ENCODE assay signal across 8 cellular contexts in genomic region chr18:70422061-70422965, GRCh38.
DNase-seq lines count a peak whose midpoint lies in the region; ATAC-seq and TF ChIP-seq lines count a peak whose summit lies in the region.

No MANE protein-coding gene starts in this region.

- no peak for TF ChIP-seq CTCF in chondrocyte (IDR thresholded peaks at IDR 0.05)
- TF ChIP-seq CTCF in lower lobe of right lung (IDR thresholded peaks at IDR 0.05) = no peak

- H3K9me3 Mint-ChIP-seq in chondrocyte (ENCODE audit: low read depth) = peaks cover 3% of the 10 kb centered on the region
- no peaks in the 10 kb centered on the region for H3K9me3 Mint-ChIP-seq in activated T-cell treated with anti-CD3 and anti-CD28 coated beads, Interleukin-2, amount 50 U/mL, for 4 hours

- peak overlapping the region; percentile 65 for H3K27ac Mint-ChIP-seq in chondrocyte (ENCODE audit: unreplicated experiment)

- peaks cover 20% of the 10 kb centered on the region for H3K4me1 Mint-ChIP-seq in chondrocyte (ENCODE audit: low read depth)
- H3K4me1 Mint-ChIP-seq in activated T-cell treated with anti-CD3 and anti-CD28 coated beads, Interleukin-2, amount 50 U/mL, for 4 hours (ENCODE audit: low read depth) = no peaks in the 10 kb centered on the region

- no peak overlapping the region for H3K4me3 ChIP-seq in lower lobe of right lung

- no peaks in the 10 kb centered on the region for H3K9me3 ChIP-seq in lower lobe of right lung

- H3K27me3 Mint-ChIP-seq in chondrocyte (ENCODE audit: low read depth) = no peaks in the 10 kb centered on the region
- H3K27me3 Mint-ChIP-seq in activated T-cell treated with anti-CD3 and anti-CD28 coated beads, Interleukin-2, amount 50 U/mL, for 4 hours (ENCODE audit: low read depth) = peaks cover 6% of the 10 kb centered on the region

- intact Hi-C loops in lower lobe of right lung (cut with DNase I) = no loop called here

- ATAC-seq in lower lobe of right lung (peak; percentile 94), GM18511 (IDR thresholded peaks at IDR 0.05; ENCODE audit: unreplicated experiment) (no peak)
- no peak for ATAC-seq in activated T-cell treated with anti-CD3 and anti-CD28 coated beads, Interleukin-2, amount 50 U/mL, for 4 hours

- no peak overlapping the region for H3K4me3 Mint-ChIP-seq in chondrocyte (ENCODE audit: unreplicated experiment)
- H3K4me3 Mint-ChIP-seq in activated T-cell treated with anti-CD3 and anti-CD28 coated beads, Interleukin-2, amount 50 U/mL, for 4 hours = no peak overlapping the region

- no peaks in the 10 kb centered on the region for H3K36me3 ChIP-seq in lower lobe of right lung

- H3K27ac ChIP-seq in lower lobe of right lung = peak overlapping the region; percentile 18

- peak; percentile 26 for DNase-seq in GDM1 (lab: John Stamatoyannopoulos, UW)
- peak; percentile 93 for DNase-seq in NCI-H460 (ENCODE audit: extremely low read depth, low read depth)
- no peak for DNase-seq in chondrocyte (ENCODE audit: low spot score)
- DNase-seq in lower lobe of right lung = peak; percentile 87
- no peak for DNase-seq in T-helper 1 cell
- no peak for DNase-seq in DMS114 treated with DMSO at 0.1 percent for 48 hours (lab: John Stamatoyannopoulos, UW; ENCODE audit: unreplicated experiment)
- DNase-seq in activated T-cell treated with anti-CD3 and anti-CD28 coated beads, Interleukin-2, amount 50 U/mL, for 4 hours = no peak

- H3K36me3 Mint-ChIP-seq in chondrocyte (ENCODE audit: low read depth) = no peaks in the 10 kb centered on the region
- no peaks in the 10 kb centered on the region for H3K36me3 Mint-ChIP-seq in activated T-cell treated with anti-CD3 and anti-CD28 coated beads, Interleukin-2, amount 50 U/mL, for 4 hours (ENCODE audit: insufficient read depth)

- no peaks in the 10 kb centered on the region for H3K27me3 ChIP-seq in lower lobe of right lung (ENCODE audit: low read depth)

- peaks cover 40% of the 10 kb centered on the region for H3K4me1 ChIP-seq in lower lobe of right lung

Comparison
In these comparisons a context has a peak if more than half of its experiments do, and no peak if none do; other contexts are left out.
1. DNase-seq: peak in GDM1 (single experiment), NCI-H460 (single experiment) and lower lobe of right lung (single experiment); none in chondrocyte (single experiment), T-helper 1 cell (0 of 5), DMS114 treated with DMSO at 0.1 percent for 48 hours (single experiment) and activated T-cell treated with anti-CD3 and anti-CD28 coated beads, Interleukin-2, amount 50 U/mL, for 4 hours (single experiment).
2. ATAC-seq: peak in lower lobe of right lung (2 of 2); none in activated T-cell treated with anti-CD3 and anti-CD28 coated beads, Interleukin-2, amount 50 U/mL, for 4 hours (0 of 2) and GM18511 (single experiment).